3 cellular contexts compared by ENCODE assay signal in the genomic region with DNA sequence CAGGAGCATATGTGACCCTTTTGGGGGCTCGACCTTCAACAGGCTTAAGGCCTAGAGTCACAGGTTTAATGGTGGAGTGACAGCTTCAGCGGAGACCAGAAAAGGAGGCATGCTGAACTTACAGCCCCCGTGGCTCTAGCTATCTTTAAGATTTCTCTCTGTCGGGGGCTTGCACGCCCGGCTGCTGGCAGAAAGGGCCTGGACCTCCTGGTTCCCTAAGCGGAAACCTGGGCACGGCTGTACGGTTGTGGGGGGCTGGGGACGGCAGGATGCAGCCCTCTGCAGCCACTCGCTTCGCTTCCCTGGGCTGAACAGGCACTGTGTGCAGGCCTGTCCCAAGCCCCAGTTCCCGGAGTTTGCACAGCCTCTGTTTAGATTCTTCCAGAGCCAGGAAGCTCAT.
TF ChIP-seq lines count a peak whose summit lies in the region.

No MANE protein-coding gene starts in this region.

TF ChIP-seq in SK-N-SH treated with all-trans-retinoic acid at 6 μM for 48 hours, 23 proteins besides CTCF, POLR2A, EP300 and RAD21 (continued from another document and continues in another):
- TF ChIP-seq, protein P1, sequence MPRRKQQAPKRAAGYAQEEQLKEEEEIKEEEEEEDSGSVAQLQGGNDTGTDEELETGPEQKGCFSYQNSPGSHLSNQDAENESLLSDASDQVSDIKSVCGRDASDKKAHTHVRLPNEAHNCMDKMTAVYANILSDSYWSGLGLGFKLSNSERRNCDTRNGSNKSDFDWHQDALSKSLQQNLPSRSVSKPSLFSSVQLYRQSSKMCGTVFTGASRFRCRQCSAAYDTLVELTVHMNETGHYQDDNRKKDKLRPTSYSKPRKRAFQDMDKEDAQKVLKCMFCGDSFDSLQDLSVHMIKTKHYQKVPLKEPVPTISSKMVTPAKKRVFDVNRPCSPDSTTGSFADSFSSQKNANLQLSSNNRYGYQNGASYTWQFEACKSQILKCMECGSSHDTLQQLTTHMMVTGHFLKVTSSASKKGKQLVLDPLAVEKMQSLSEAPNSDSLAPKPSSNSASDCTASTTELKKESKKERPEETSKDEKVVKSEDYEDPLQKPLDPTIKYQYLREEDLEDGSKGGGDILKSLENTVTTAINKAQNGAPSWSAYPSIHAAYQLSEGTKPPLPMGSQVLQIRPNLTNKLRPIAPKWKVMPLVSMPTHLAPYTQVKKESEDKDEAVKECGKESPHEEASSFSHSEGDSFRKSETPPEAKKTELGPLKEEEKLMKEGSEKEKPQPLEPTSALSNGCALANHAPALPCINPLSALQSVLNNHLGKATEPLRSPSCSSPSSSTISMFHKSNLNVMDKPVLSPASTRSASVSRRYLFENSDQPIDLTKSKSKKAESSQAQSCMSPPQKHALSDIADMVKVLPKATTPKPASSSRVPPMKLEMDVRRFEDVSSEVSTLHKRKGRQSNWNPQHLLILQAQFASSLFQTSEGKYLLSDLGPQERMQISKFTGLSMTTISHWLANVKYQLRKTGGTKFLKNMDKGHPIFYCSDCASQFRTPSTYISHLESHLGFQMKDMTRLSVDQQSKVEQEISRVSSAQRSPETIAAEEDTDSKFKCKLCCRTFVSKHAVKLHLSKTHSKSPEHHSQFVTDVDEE (CRISPR knock-in tag; IDR thresholded peaks at IDR 0.05): no peak
- TF ChIP-seq ZNF70 (CRISPR knock-in tag; IDR thresholded peaks at IDR 0.05): no peak
- no peak for TF ChIP-seq PATZ1 (CRISPR knock-in tag; IDR thresholded peaks at IDR 0.05; ENCODE audit: borderline replicate concordance)
- TF ChIP-seq CSRNP3 (CRISPR knock-in tag; IDR thresholded peaks at IDR 0.05): no peak
- no peak for TF ChIP-seq OSR1 (CRISPR knock-in tag; IDR thresholded peaks at IDR 0.05)
- no peak for TF ChIP-seq GLIS3 (CRISPR knock-in tag; IDR thresholded peaks at IDR 0.05)
- no peak for TF ChIP-seq PPARA (CRISPR knock-in tag; IDR thresholded peaks at IDR 0.05; ENCODE audit: borderline replicate concordance)
- no peak for TF ChIP-seq ISL1 (CRISPR knock-in tag; IDR thresholded peaks at IDR 0.05)
- TF ChIP-seq BACH2 (CRISPR knock-in tag; IDR thresholded peaks at IDR 0.05; ENCODE audit: borderline replicate concordance): no peak
- TF ChIP-seq ZFP3 (CRISPR knock-in tag; IDR thresholded peaks at IDR 0.05): no peak
- no peak for TF ChIP-seq ZNF8 (CRISPR knock-in tag; IDR thresholded peaks at IDR 0.05)
- no peak for TF ChIP-seq ZFP30 (CRISPR knock-in tag; IDR thresholded peaks at IDR 0.05)
- TF ChIP-seq TCF4 (CRISPR knock-in tag; IDR thresholded peaks at IDR 0.05; ENCODE audit: borderline replicate concordance): no peak

TF ChIP-seq in SK-N-SH, 30 proteins besides CTCF, POLR2A, EP300 and RAD21 (continued from another document):
- no peak for TF ChIP-seq TAF1 (IDR thresholded peaks at IDR 0.05; ENCODE audit: borderline replicate concordance, low read depth, low read length)
- TF ChIP-seq MAX (IDR thresholded peaks at IDR 0.05; ENCODE audit: low read depth): no peak
- no peak for TF ChIP-seq GABPA (IDR thresholded peaks at IDR 0.05; ENCODE audit: low read depth)
- no peak for TF ChIP-seq PBX3 (IDR thresholded peaks at IDR 0.05)
- no peak for TF ChIP-seq FOXJ3 (CRISPR knock-in tag; IDR thresholded peaks at IDR 0.05)
- TF ChIP-seq, protein P2, sequence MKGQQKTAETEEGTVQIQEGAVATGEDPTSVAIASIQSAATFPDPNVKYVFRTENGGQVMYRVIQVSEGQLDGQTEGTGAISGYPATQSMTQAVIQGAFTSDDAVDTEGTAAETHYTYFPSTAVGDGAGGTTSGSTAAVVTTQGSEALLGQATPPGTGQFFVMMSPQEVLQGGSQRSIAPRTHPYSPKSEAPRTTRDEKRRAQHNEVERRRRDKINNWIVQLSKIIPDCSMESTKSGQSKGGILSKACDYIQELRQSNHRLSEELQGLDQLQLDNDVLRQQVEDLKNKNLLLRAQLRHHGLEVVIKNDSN (IDR thresholded peaks at IDR 0.05; ENCODE audit: borderline replicate concordance, low read depth): no peak
- no peak for TF ChIP-seq YY1 (IDR thresholded peaks at IDR 0.05; ENCODE audit: low read depth)
- TF ChIP-seq ZBTB33 (IDR thresholded peaks at IDR 0.05; ENCODE audit: borderline replicate concordance, low read depth): no peak
- TF ChIP-seq, protein P3, sequence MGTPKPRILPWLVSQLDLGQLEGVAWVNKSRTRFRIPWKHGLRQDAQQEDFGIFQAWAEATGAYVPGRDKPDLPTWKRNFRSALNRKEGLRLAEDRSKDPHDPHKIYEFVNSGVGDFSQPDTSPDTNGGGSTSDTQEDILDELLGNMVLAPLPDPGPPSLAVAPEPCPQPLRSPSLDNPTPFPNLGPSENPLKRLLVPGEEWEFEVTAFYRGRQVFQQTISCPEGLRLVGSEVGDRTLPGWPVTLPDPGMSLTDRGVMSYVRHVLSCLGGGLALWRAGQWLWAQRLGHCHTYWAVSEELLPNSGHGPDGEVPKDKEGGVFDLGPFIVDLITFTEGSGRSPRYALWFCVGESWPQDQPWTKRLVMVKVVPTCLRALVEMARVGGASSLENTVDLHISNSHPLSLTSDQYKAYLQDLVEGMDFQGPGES (IDR thresholded peaks at IDR 0.05; ENCODE audit: low read depth, low read length): no peak
- no peak for TF ChIP-seq RXRA (IDR thresholded peaks at IDR 0.05; ENCODE audit: borderline replicate concordance, low read depth)
- no peak for TF ChIP-seq POLR2AphosphoS5 (IDR thresholded peaks at IDR 0.05; ENCODE audit: low read depth, low read length)
- TF ChIP-seq MXI1 (IDR thresholded peaks at IDR 0.05; ENCODE audit: low read depth, low read length): no peak
- no peak for TF ChIP-seq EZH2phosphoT487 (IDR thresholded peaks at IDR 0.05; ENCODE audit: borderline replicate concordance, low read depth)
- no peak for TF ChIP-seq SMC3 (IDR thresholded peaks at IDR 0.05; ENCODE audit: low read depth, low read length)
- no peak for TF ChIP-seq TCF12 (IDR thresholded peaks at IDR 0.05)
- TF ChIP-seq TEAD4 (IDR thresholded peaks at IDR 0.05; ENCODE audit: borderline replicate concordance, insufficient read depth): no peak

TF ChIP-seq in K562, 482 proteins besides CTCF, POLR2A, EP300 and RAD21:
- TF ChIP-seq, protein P4, sequence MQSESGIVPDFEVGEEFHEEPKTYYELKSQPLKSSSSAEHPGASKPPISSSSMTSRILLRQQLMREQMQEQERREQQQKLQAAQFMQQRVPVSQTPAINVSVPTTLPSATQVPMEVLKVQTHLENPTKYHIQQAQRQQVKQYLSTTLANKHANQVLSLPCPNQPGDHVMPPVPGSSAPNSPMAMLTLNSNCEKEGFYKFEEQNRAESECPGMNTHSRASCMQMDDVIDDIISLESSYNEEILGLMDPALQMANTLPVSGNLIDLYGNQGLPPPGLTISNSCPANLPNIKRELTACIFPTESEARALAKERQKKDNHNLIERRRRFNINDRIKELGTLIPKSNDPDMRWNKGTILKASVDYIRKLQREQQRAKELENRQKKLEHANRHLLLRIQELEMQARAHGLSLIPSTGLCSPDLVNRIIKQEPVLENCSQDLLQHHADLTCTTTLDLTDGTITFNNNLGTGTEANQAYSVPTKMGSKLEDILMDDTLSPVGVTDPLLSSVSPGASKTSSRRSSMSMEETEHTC (IDR thresholded peaks at IDR 0.05): no peak
- TF ChIP-seq NCOA2 (IDR thresholded peaks at IDR 0.05; ENCODE audit: partially characterized antibody in 2 of 2): no peak
- TF ChIP-seq ARID4B (CRISPR knock-in tag; IDR thresholded peaks at IDR 0.05): no peak
- no peak for TF ChIP-seq TAF9B (IDR thresholded peaks at IDR 0.05; ENCODE audit: partially characterized antibody)
- TF ChIP-seq DNMT1 (IDR thresholded peaks at IDR 0.05): no peak
- TF ChIP-seq CBX2 (IDR thresholded peaks at IDR 0.05; ENCODE audit: insufficient read depth, low read length, poor library complexity, severe bottlenecking): no peak
- TF ChIP-seq, protein P5, sequence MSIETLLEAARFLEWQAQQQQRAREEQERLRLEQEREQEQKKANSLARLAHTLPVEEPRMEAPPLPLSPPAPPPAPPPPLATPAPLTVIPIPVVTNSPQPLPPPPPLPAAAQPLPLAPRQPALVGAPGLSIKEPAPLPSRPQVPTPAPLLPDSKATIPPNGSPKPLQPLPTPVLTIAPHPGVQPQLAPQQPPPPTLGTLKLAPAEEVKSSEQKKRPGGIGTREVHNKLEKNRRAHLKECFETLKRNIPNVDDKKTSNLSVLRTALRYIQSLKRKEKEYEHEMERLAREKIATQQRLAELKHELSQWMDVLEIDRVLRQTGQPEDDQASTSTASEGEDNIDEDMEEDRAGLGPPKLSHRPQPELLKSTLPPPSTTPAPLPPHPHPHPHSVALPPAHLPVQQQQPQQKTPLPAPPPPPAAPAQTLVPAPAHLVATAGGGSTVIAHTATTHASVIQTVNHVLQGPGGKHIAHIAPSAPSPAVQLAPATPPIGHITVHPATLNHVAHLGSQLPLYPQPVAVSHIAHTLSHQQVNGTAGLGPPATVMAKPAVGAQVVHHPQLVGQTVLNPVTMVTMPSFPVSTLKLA (conservative IDR thresholded peaks at IDR 0.05): no peak
- TF ChIP-seq ZSCAN29 (IDR thresholded peaks at IDR 0.05): no peak
- no peak for TF ChIP-seq BRCA1 (IDR thresholded peaks at IDR 0.05)
- TF ChIP-seq BRCA1 (CRISPR knock-in tag; IDR thresholded peaks at IDR 0.05): no peak
- no peak for TF ChIP-seq TGIF2 (CRISPR knock-in tag; IDR thresholded peaks at IDR 0.05)
- no peak for TF ChIP-seq E2F3 (CRISPR knock-in tag; IDR thresholded peaks at IDR 0.05)
- no peak for TF ChIP-seq PHB (CRISPR knock-in tag; IDR thresholded peaks at IDR 0.05)
- TF ChIP-seq TAF1 (IDR thresholded peaks at IDR 0.05; ENCODE audit: control insufficient read depth, extremely low read depth, insufficient read depth, low read length, severe bottlenecking): no peak
- no peak for TF ChIP-seq RNF2 (IDR thresholded peaks at IDR 0.05)
- TF ChIP-seq, protein P6, sequence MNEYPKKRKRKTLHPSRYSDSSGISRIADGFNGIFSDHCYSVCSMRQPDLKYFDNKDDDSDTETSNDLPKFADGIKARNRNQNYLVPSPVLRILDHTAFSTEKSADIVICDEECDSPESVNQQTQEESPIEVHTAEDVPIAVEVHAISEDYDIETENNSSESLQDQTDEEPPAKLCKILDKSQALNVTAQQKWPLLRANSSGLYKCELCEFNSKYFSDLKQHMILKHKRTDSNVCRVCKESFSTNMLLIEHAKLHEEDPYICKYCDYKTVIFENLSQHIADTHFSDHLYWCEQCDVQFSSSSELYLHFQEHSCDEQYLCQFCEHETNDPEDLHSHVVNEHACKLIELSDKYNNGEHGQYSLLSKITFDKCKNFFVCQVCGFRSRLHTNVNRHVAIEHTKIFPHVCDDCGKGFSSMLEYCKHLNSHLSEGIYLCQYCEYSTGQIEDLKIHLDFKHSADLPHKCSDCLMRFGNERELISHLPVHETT (CRISPR knock-in tag; conservative IDR thresholded peaks at IDR 0.05 in 1 of 2, IDR thresholded peaks at IDR 0.05 in 1 of 2): no peak
- no peak for TF ChIP-seq RBFOX2 (IDR thresholded peaks at IDR 0.05; ENCODE audit: low read depth, low read length)
- TF ChIP-seq TRIM28 (IDR thresholded peaks at IDR 0.05): no peak
- TF ChIP-seq CHD4 (IDR thresholded peaks at IDR 0.05; ENCODE audit: insufficient read depth, insufficient replicate concordance, low read depth, low read length, poor library complexity, severe bottlenecking): no peak
- no peak for TF ChIP-seq FOXK2 (conservative IDR thresholded peaks at IDR 0.05 in 1 of 2, IDR thresholded peaks at IDR 0.05 in 1 of 2; ENCODE audit: low read depth in 2 of 2)
- no peak for TF ChIP-seq GABPB2 (CRISPR knock-in tag; conservative IDR thresholded peaks at IDR 0.05)
